8 cellular contexts compared by ENCODE assay signal in the genomic region with DNA sequence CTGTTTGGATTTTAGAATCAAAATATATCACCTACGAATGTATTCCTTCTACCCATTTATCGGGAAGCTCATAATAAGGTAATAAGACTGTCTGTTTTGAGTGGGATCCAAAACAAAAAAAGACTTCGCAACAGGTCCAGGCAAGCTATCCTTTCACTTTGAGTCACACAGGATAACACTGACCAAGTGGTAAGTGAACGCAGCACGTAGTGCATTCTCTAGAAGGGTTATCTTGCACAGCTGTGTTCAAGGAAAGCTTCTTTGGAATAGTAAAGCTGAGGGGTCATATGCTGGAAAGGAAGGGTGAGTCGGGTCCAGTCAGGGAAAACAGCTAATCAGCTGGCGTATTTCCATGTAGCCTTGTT. TPM values are rescaled to one million over a fixed set of nuclear protein-coding genes. Genes with fewer than 3 reads are reported as not detected.
DNase-seq lines count a peak whose midpoint lies in the region; ATAC-seq, FAIRE-seq and TF ChIP-seq lines count a peak whose summit lies in the region.

No MANE protein-coding gene starts in this region.

- peak overlapping the region; percentile 52 for H3K4me3 ChIP-seq in neural progenitor cell

- no peaks in the 10 kb centered on the region for H3K79me2 ChIP-seq in neural progenitor cell (ENCODE audit: low read depth)

- no peaks in the 10 kb centered on the region for H3K36me3 ChIP-seq in neural progenitor cell

- peaks cover 76% of the 10 kb centered on the region for H3K27me3 ChIP-seq in neural progenitor cell

- peak overlapping the region; percentile 99 for H2AFZ ChIP-seq in neural progenitor cell (replicated peaks)

- H3K27ac Mint-ChIP-seq in endothelial cell (ENCODE audit: unreplicated experiment) (no peak overlapping the region), neural progenitor cell (no peak overlapping the region)

- H3K36me3 Mint-ChIP-seq in endothelial cell (ENCODE audit: low read depth, unreplicated experiment), result no peaks in the 10 kb centered on the region
- H3K36me3 Mint-ChIP-seq in neural progenitor cell, result no peaks in the 10 kb centered on the region

- TF ChIP-seq CTCF in endothelial cell (IDR thresholded peaks at IDR 0.05; ENCODE audit: unreplicated experiment) (no peak), neural progenitor cell (IDR thresholded peaks at IDR 0.05) (no peak), GM10248 (IDR thresholded peaks at IDR 0.05; ENCODE audit: control extremely low read depth, extremely low read depth, low read depth, missing control alignments) (no peak)

- no peak overlapping the region for H3K27ac ChIP-seq in neural progenitor cell

- FAIRE-seq in GM12891 (lab: Jason Lieb, UNC), result peak; percentile 40

- peaks cover 17% of the 10 kb centered on the region for H3F3A ChIP-seq in neural progenitor cell (ENCODE audit: low read depth)

- CTCF ChIA-PET in GM10248 (lab: Yijun Ruan, JAX), result interaction anchor here (1.2 to 2.6 kb wide), 4 partner anchors 14 to 47 kb away, joined by 3 to 9 read pairs (median 4); partner anchors contain the start of gene ESAM

- peaks cover 19% of the 10 kb centered on the region for H3K4me1 Mint-ChIP-seq in endothelial cell (ENCODE audit: unreplicated experiment)
- H3K4me1 Mint-ChIP-seq in neural progenitor cell, result peaks cover 35% of the 10 kb centered on the region

- peak; percentile 71 for ATAC-seq in HG03432 (IDR thresholded peaks at IDR 0.05; ENCODE audit: unreplicated experiment)
- no peak for ATAC-seq in HG02678 (IDR thresholded peaks at IDR 0.05; ENCODE audit: unreplicated experiment)

- peaks cover 22% of the 10 kb centered on the region for H3K4me1 ChIP-seq in neural progenitor cell

- H3K9me3 Mint-ChIP-seq in endothelial cell (ENCODE audit: unreplicated experiment) (no peaks in the 10 kb centered on the region), neural progenitor cell (no peaks in the 10 kb centered on the region)

- DNase-seq in GM12891 (ENCODE audit: insufficient read length, low spot score), result no peak
- no peak for DNase-seq in endothelial cell (ENCODE audit: low spot score)
- DNase-seq in neural progenitor cell (ENCODE audit: low spot score), result no peak
- DNase-seq in GM10248 (ENCODE audit: extremely low spot score), result no peak
- DNase-seq in effector CD4-positive, alpha-beta T cell, result no peak
- no peak for DNase-seq in NCI-H2227 (lab: John Stamatoyannopoulos, UW; ENCODE audit: unreplicated experiment)

- H3K27me3 Mint-ChIP-seq in endothelial cell (ENCODE audit: unreplicated experiment) (peaks cover 14% of the 10 kb centered on the region), neural progenitor cell (ENCODE audit: insufficient read depth, low read depth) (peaks cover 17% of the 10 kb centered on the region)

- H3K9me3 ChIP-seq in neural progenitor cell (ENCODE audit: low read depth), result no peaks in the 10 kb centered on the region

- POLR2A ChIA-PET in GM10248 (lab: Yijun Ruan, JAX), result no interaction called here

- H3K4me3 Mint-ChIP-seq in endothelial cell (ENCODE audit: unreplicated experiment) (peak overlapping the region; percentile 86), neural progenitor cell (peak overlapping the region; percentile 83)

- H3K9ac ChIP-seq in neural progenitor cell, result no peak overlapping the region

- no peaks in the 10 kb centered on the region for H4K20me1 ChIP-seq in neural progenitor cell (ENCODE audit: low read depth)

- peak overlapping the region; percentile 98 for H3K4me2 ChIP-seq in neural progenitor cell

- no peak for TF ChIP-seq POLR2A in GM12891 (IDR thresholded peaks at IDR 0.05; ENCODE audit: low read depth, low read length)

TF ChIP-seq in GM12891, 5 proteins besides CTCF, POLR2A, EP300 and RAD21:
- no peak for TF ChIP-seq PAX5 (IDR thresholded peaks at IDR 0.05; ENCODE audit: insufficient read depth, low read length, severe bottlenecking)
- TF ChIP-seq POLR2AphosphoS5 (IDR thresholded peaks at IDR 0.05; ENCODE audit: low read depth, low read length), result no peak
- no peak for TF ChIP-seq TAF1 (IDR thresholded peaks at IDR 0.05; ENCODE audit: low read depth, low read length)
- TF ChIP-seq SPI1 (IDR thresholded peaks at IDR 0.05; ENCODE audit: low read depth, low read length), result no peak
- no peak for TF ChIP-seq POU2F2 (IDR thresholded peaks at IDR 0.05; ENCODE audit: low read depth, low read length)

RNA-seq across cellular contexts. Expression of gene NRGN, which starts 22.3 kb away (rescaled TPM):
- 1.4 TPM for polyA plus RNA-seq in GM12891 (2012; ENCODE audit: low read depth, missing spikeins)
- 17.0 TPM for total RNA-seq in endothelial cell (ENCODE audit: unreplicated experiment)
- total RNA-seq in neural progenitor cell (ENCODE audit: low replicate concordance), result 0.39 and 7.5 TPM in 2 replicates

RNA-seq across cellular contexts. Expression of gene VSIG2, which starts 34.7 kb away (rescaled TPM):
- polyA plus RNA-seq in GM12891 (2012; ENCODE audit: low read depth, missing spikeins), result 0.13 TPM
- total RNA-seq in endothelial cell (ENCODE audit: unreplicated experiment) (8.6 TPM), neural progenitor cell (ENCODE audit: low replicate concordance) (not detected in 2 replicates)

RNA-seq across cellular contexts. Expression of gene SPA17, which starts 43.7 kb away (rescaled TPM):
- polyA plus RNA-seq in GM12891 (2012; ENCODE audit: low read depth, missing spikeins), result 9.7 TPM
- total RNA-seq in endothelial cell (ENCODE audit: unreplicated experiment) (4.3 TPM), neural progenitor cell (ENCODE audit: low replicate concordance) (53.3 and 67.2 TPM in 2 replicates)

RNA-seq across cellular contexts. Expression of gene SIAE, which starts 43.9 kb away (rescaled TPM):
- 3.8 TPM for polyA plus RNA-seq in GM12891 (2012; ENCODE audit: low read depth, missing spikeins)
- 11.4 TPM for total RNA-seq in endothelial cell (ENCODE audit: unreplicated experiment)
- total RNA-seq in neural progenitor cell (ENCODE audit: low replicate concordance), result 3.6 and 4.9 TPM in 2 replicates

RNA-seq across cellular contexts. Expression of gene ESAM, which starts 44.7 kb away (rescaled TPM):
- 17.2 TPM for polyA plus RNA-seq in GM12891 (2012; ENCODE audit: low read depth, missing spikeins)
- total RNA-seq in endothelial cell (ENCODE audit: unreplicated experiment) (490 TPM), neural progenitor cell (ENCODE audit: low replicate concordance) (0.26 and 0.81 TPM in 2 replicates)

Comparison
In these comparisons a context has a peak if more than half of its experiments do, and no peak if none do; other contexts are left out.
1. RNA of gene SPA17, which starts 43.7 kb away (total RNA-seq): 53.3 to 67.2 TPM in neural progenitor cell; 4.3 TPM in endothelial cell (single experiment); every median in the first group is over 10 times any median in the second.